ENCODE assay signal across 9 cellular contexts in genomic region chr1:231315887-231316286, GRCh38. TPM values are rescaled to one million over a fixed set of nuclear protein-coding genes. Genes with fewer than 3 reads are reported as not detected.
DNase-seq lines count a peak whose midpoint lies in the region; ATAC-seq and TF ChIP-seq lines count a peak whose summit lies in the region.
"Had no signal": no experiment of that assay in that cellular context is flagged by ENCODE, and none has a peak within 500 bp of the region (broad histone marks: within the 10 kb centered on the region; RNA-seq: fewer than 3 reads in every experiment).

No MANE protein-coding gene starts in this region.

- H3K27me3 ChIP-seq in MG63 (no peaks in the 10 kb centered on the region; the same call in 1 of the 2 replicates), spleen (replicated peaks in 1 of 7) (no peaks in the 10 kb centered on the region)

- intact Hi-C loops in spleen (cut with DNase I; ENCODE audit: low total_unique reads): no loop called here

- 35 to 43% (median 37%) methylated on average over 11 of the region's 11 CpGs for WGBS in spleen, 5 donors

- peak; percentile 85 for ATAC-seq in GM21576 (IDR thresholded peaks at IDR 0.05; ENCODE audit: unreplicated experiment)

- peaks cover 0 to 4% (median 0%) of the 10 kb centered on the region in 6 donors for H3K4me1 ChIP-seq in spleen

- H3K36me3 ChIP-seq in MG63 (no peaks in the 10 kb centered on the region), spleen (no peaks in the 10 kb centered on the region)

- peak; percentile 59 for DNase-seq in EL
- DNase-seq in MG63: peak; percentile 34
- DNase-seq in activated CD4-positive, alpha-beta T cell treated with anti-CD3 and anti-CD28 coated beads, Interleukin-2, amount 50 U/mL, for 48 hours: peak; percentile 46 to 64
- DNase-seq in foreskin fibroblast: peak in 1 of 2 donors; percentile 46
- peak; percentile 81 for DNase-seq in spleen
- DNase-seq in DMS153 treated with DMSO at 0.1 percent for 48 hours (lab: John Stamatoyannopoulos, UW; ENCODE audit: unreplicated experiment): no peak
- DNase-seq in medulla oblongata (ENCODE audit: extremely low spot score): no peak

- TF ChIP-seq CTCF in foreskin fibroblast (IDR thresholded peaks at IDR 0.05; ENCODE audit: low read depth, low read length) (peak; percentile 46), spleen (IDR thresholded peaks at IDR 0.05 in 8 of 11, conservative IDR thresholded peaks at IDR 0.05 in 3 of 11) (peak in 8 of 11 experiments; percentile 38 to 70 (median 58))

- H3K9me3 ChIP-seq in MG63 (peaks cover 2% of the 10 kb centered on the region; the same call in 1 of the 2 replicates), spleen (peaks cover 0 to 4% (median 0%) of the 10 kb centered on the region in 8 donors)

- no peak for TF ChIP-seq POLR2A in spleen (IDR thresholded peaks at IDR 0.05)

- H3K4me3 ChIP-seq in MG63 (no peak overlapping the region), foreskin fibroblast (ENCODE audit: low read depth in 1 of 2, low read length in 2 of 2) (no peak overlapping the region), spleen (no peak overlapping the region)
- H3K4me3 ChIP-seq: skin epidermis had no signal

- no peak overlapping the region for H3K27ac ChIP-seq in spleen
- H3K27ac ChIP-seq: skin epidermis had no signal

RNA-seq across cellular contexts. Expression of gene EXOC8, which starts 21.8 kb away (rescaled TPM):
- total RNA-seq in MG63 (2014; rRNA removed; shearing (Covaris generic); ENCODE audit: low replicate concordance): 10.8 and 11.1 TPM in 2 replicates
- 10 to 100 TPM; 19.3 to 23.6 (median 21.3) TPM for total RNA-seq in spleen
- polyA plus RNA-seq in spleen: 1 to 10 TPM; 4.7 to 6.9 (median 4.7) TPM

RNA-seq across cellular contexts. Expression of gene SPRTN, which starts 22.2 kb away (rescaled TPM):
- total RNA-seq in MG63 (2014; rRNA removed; shearing (Covaris generic); ENCODE audit: low replicate concordance): 4.3 and 6.7 TPM in 2 replicates
- 10 to 100 TPM; 10.8 to 28.7 (median 14.0) TPM for total RNA-seq in spleen
- polyA plus RNA-seq in spleen: 1 to 10 TPM; 3.1 to 5.7 (median 3.2) TPM

Comparison
In these comparisons a context has a peak if more than half of its experiments do, and no peak if none do; other contexts are left out.
1. DNase-seq: peak in EL (single experiment), MG63 (single experiment), activated CD4-positive, alpha-beta T cell treated with anti-CD3 and anti-CD28 coated beads, Interleukin-2, amount 50 U/mL, for 48 hours (2 of 2) and spleen (single experiment); none in DMS153 treated with DMSO at 0.1 percent for 48 hours (single experiment) and medulla oblongata (single experiment).